In the genomic region with DNA sequence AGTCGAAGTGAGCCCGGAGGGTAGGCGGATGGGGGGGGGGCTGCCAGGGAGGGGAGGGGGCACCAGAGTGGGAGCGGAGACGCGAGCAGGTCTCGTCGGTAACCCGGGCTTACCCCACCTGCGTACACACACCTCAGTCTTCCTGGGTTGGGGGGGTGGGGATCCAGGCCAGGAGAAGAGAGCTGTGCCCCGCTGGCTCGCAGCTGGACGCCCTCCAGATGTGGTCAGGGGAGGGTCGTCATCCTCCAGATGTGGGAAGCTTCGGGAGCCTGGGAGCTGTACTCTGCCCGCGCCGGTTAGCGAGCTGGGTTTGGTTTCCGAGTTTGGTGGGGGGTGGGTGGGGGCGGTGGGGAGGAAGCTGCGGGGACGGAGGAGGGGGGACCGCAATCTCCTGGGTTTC, we compare ENCODE assay signal across 15 cellular contexts. TPM values are rescaled to one million over a fixed set of nuclear protein-coding genes. Genes with fewer than 3 reads are reported as not detected.
A peak's percentile ranks its signal among the peaks of the same experiment; 100 is the strongest.
DNase-seq lines count a peak whose midpoint lies in the region; ATAC-seq and TF ChIP-seq lines count a peak whose summit lies in the region.
"Had no signal": no experiment of that assay in that cellular context is flagged by ENCODE, and none has a peak within 500 bp of the region (broad histone marks: within the 10 kb centered on the region; RNA-seq: fewer than 3 reads in every experiment).

No MANE protein-coding gene starts in this region.

- H3K4me3 Mint-ChIP-seq in brain: peak overlapping the region; percentile 79 to 89 (median 84)

- ATAC-seq in right cardiac atrium (no peak), heart left ventricle (no peak), lower lobe of right lung (no peak), HG03025 (IDR thresholded peaks at IDR 0.05; ENCODE audit: low FRiP score, unreplicated experiment) (no peak)
- ATAC-seq: left lobe of liver had no signal

- H3K4me3 ChIP-seq in right cardiac atrium (ENCODE audit: low read length): peak overlapping the region; percentile 61
- H3K4me3 ChIP-seq in heart left ventricle: peak overlapping the region in 1 of 12 donors; percentile 65
- peak overlapping the region; percentile 55 for H3K4me3 ChIP-seq in lower lobe of right lung
- H3K4me3 ChIP-seq in uterus: peak overlapping the region; percentile 32 to 48

- H3K4me1 ChIP-seq in right cardiac atrium (ENCODE audit: control insufficient read depth, insufficient read depth, low read length): peaks cover 4% of the 10 kb centered on the region
- peaks cover 12 to 50% (median 29%) of the 10 kb centered on the region in 12 donors for H3K4me1 ChIP-seq in heart left ventricle
- peaks cover 38% of the 10 kb centered on the region for H3K4me1 ChIP-seq in lower lobe of right lung
- peaks cover 0 to 44% of the 10 kb centered on the region in 2 donors for H3K4me1 ChIP-seq in uterus

- peak overlapping the region in 2 of 5 experiments; percentile 95 to 99 for H3K27ac Mint-ChIP-seq in brain
- H3K27ac Mint-ChIP-seq: stimulated activated naive CD8-positive, alpha-beta T cell treated with anti-CD3 and anti-CD28 coated beads, Interleukin-15, Interleukin-2, amounts not matched to agents 100 ng/mL and 50 ng/mL, for 24 hours had no signal

- H3K9me3 Mint-ChIP-seq in brain: peaks cover 0 to 8% (median 0%) of the 10 kb centered on the region in 5 experiments
- H3K9me3 Mint-ChIP-seq: neural crest cell; stimulated activated naive CD8-positive, alpha-beta T cell treated with anti-CD3 and anti-CD28 coated beads, Interleukin-15, Interleukin-2, amounts not matched to agents 100 ng/mL and 50 ng/mL, for 24 hours had no signal

- DNase-seq in right cardiac atrium: no peak
- DNase-seq in heart left ventricle: no peak
- no peak for DNase-seq in lower lobe of right lung
- no peak for DNase-seq in uterus
- no peak for DNase-seq in foreskin melanocyte
- DNase-seq in HK-2 (ENCODE audit: unreplicated experiment): no peak
- DNase-seq: DMS153, SIG-M5 had no signal

- H3K27ac ChIP-seq in right cardiac atrium (ENCODE audit: low read length): no peak overlapping the region
- H3K27ac ChIP-seq in heart left ventricle: no peak overlapping the region
- H3K27ac ChIP-seq in lower lobe of right lung: no peak overlapping the region
- H3K27ac ChIP-seq in uterus: no peak overlapping the region
- H3K27ac ChIP-seq: GM23248 had no signal

- peaks cover 74% of the 10 kb centered on the region for H3K4me1 Mint-ChIP-seq in brain

- no peaks in the 10 kb centered on the region for H3K36me3 ChIP-seq in heart left ventricle
- no peaks in the 10 kb centered on the region for H3K36me3 ChIP-seq in lower lobe of right lung
- H3K36me3 ChIP-seq in uterus: no peaks in the 10 kb centered on the region

- WGBS in right cardiac atrium: 1% methylated on average over 24 of the region's 24 CpGs
- WGBS in heart left ventricle, 4 donors: 2 to 8% (median 2%) methylated on average over 8 to 24 of the region's 24 CpGs

- TF ChIP-seq POLR2A in heart left ventricle (IDR thresholded peaks at IDR 0.05) (no peak), uterus (IDR thresholded peaks at IDR 0.05) (no peak)

- H3K27me3 ChIP-seq in right cardiac atrium (ENCODE audit: control insufficient read depth, insufficient read depth): no peaks in the 10 kb centered on the region
- H3K27me3 ChIP-seq in heart left ventricle: peaks cover 27 to 86% (median 53%) of the 10 kb centered on the region in 9 donors
- peaks cover 80% of the 10 kb centered on the region for H3K27me3 ChIP-seq in lower lobe of right lung (ENCODE audit: low read depth)
- H3K27me3 ChIP-seq in uterus: peaks cover 0 to 12% of the 10 kb centered on the region in 2 donors

- no peaks in the 10 kb centered on the region for H3K9me3 ChIP-seq in right cardiac atrium (ENCODE audit: control insufficient read depth, low read length)
- H3K9me3 ChIP-seq in heart left ventricle: no peaks in the 10 kb centered on the region
- H3K9me3 ChIP-seq in lower lobe of right lung: no peaks in the 10 kb centered on the region
- H3K9me3 ChIP-seq in uterus: no peaks in the 10 kb centered on the region

- TF ChIP-seq CTCF in heart left ventricle (IDR thresholded peaks at IDR 0.05) (no peak), brain (conservative IDR thresholded peaks at IDR 0.05) (no peak), lower lobe of right lung (IDR thresholded peaks at IDR 0.05) (no peak), uterus (IDR thresholded peaks at IDR 0.05) (no peak)

- intact Hi-C loops in right cardiac atrium (cut with DNase I) (loop anchor here in 1 of 4 donors (5.0 kb wide), 1 partner anchor 36 kb away; no protein-coding TSS in a partner anchor), heart left ventricle (cut with DNase I) (loop anchor here in 1 of 10 donors (2.0 kb wide), 1 partner anchor 43 kb away; no protein-coding TSS in a partner anchor), lower lobe of right lung (cut with DNase I) (no loop called here), uterus (cut with DNase I; ENCODE audit: low total_unique reads) (no loop called here)

- no peaks in the 10 kb centered on the region for H3K36me3 Mint-ChIP-seq in brain

- H3K27me3 Mint-ChIP-seq in brain: peaks cover 39% of the 10 kb centered on the region

RNA-seq across cellular contexts. Expression of a gene that starts 1.3 kb away (rescaled TPM):
- total RNA-seq in right cardiac atrium (10 to 100 TPM in 1 of 4 donors, 1 to 10 TPM in 3; 4.4 to 14.8 (median 6.9) TPM), heart left ventricle (under 1 TPM in 8 of 9 donors, not detected in 1; 0.02 to 0.48 (median 0.14) TPM), lower lobe of right lung (0.21 TPM), uterus (10 to 100 TPM in 2 of 4 donors, under 1 TPM in 2; under 0.01 to 28.9 (median 6.0) TPM)
- polyA plus RNA-seq in right cardiac atrium (4.3 TPM), heart left ventricle (under 1 TPM; 0.04 to 0.11 TPM), brain (ENCODE audit: insufficient read depth, low read depth, low replicate concordance) (2.0 TPM)

RNA-seq across cellular contexts. Expression of a gene that starts 14.8 kb away (rescaled TPM):
- 10 to 100 TPM; 45.9 to 71.8 (median 52.6) TPM for total RNA-seq in right cardiac atrium
- 58.1 TPM for polyA plus RNA-seq in right cardiac atrium
- 10 to 100 TPM; 21.6 to 83.0 (median 67.1) TPM for total RNA-seq in heart left ventricle
- polyA plus RNA-seq in heart left ventricle: 10 to 100 TPM; 13.8 to 52.3 TPM
- polyA plus RNA-seq in brain (ENCODE audit: insufficient read depth, low read depth, low replicate concordance): 22.1 TPM
- total RNA-seq in lower lobe of right lung: 29.7 TPM
- total RNA-seq in uterus: 10 to 100 TPM; 39.7 to 57.2 (median 46.2) TPM

RNA-seq across cellular contexts. Expression of a gene that starts 29.3 kb away (rescaled TPM):
- total RNA-seq in right cardiac atrium (10 to 100 TPM in 3 of 4 donors, 1 to 10 TPM in 1; 5.4 to 31.5 (median 27.3) TPM), heart left ventricle (10 to 100 TPM in 6 of 9 donors, 1 to 10 TPM in 3; 8.9 to 29.5 (median 12.6) TPM), lower lobe of right lung (1.5 TPM), uterus (10 to 100 TPM in 1 of 4 donors, under 1 TPM in 1, not detected in 2; 0.30 to 41.1 TPM)
- polyA plus RNA-seq in right cardiac atrium (22.6 TPM), heart left ventricle (10 to 100 TPM in 1 of 2 donors, 1 to 10 TPM in 1; 9.0 to 22.1 TPM), brain (ENCODE audit: insufficient read depth, low read depth, low replicate concordance) (2.1 TPM)
- total RNA-seq: activated CD8-positive, alpha-beta memory T cell treated with anti-CD3 and anti-CD28 coated beads for 36 hours; GM23248; neural crest cell had no signal
- polyA plus RNA-seq: GM23248 had no signal

RNA-seq across cellular contexts. Expression of a gene that starts 53.6 kb away (rescaled TPM):
- total RNA-seq in right cardiac atrium (1 to 10 TPM in 2 of 4 donors, under 1 TPM in 2; 0.57 to 1.9 (median 0.95) TPM), heart left ventricle (1 to 10 TPM in 2 of 9 donors, under 1 TPM in 6, not detected in 1; 0.42 to 2.4 (median 0.83) TPM), lower lobe of right lung (3.8 TPM), uterus (10 to 100 TPM in 1 of 4 donors, 1 to 10 TPM in 3; 2.7 to 11.5 (median 5.1) TPM)
- polyA plus RNA-seq in right cardiac atrium (0.88 TPM), heart left ventricle (under 1 TPM; 0.29 to 0.46 TPM), brain (ENCODE audit: insufficient read depth, low read depth, low replicate concordance) (0.61 TPM)
- total RNA-seq: left lobe of liver had no signal
